In the genomic region with DNA sequence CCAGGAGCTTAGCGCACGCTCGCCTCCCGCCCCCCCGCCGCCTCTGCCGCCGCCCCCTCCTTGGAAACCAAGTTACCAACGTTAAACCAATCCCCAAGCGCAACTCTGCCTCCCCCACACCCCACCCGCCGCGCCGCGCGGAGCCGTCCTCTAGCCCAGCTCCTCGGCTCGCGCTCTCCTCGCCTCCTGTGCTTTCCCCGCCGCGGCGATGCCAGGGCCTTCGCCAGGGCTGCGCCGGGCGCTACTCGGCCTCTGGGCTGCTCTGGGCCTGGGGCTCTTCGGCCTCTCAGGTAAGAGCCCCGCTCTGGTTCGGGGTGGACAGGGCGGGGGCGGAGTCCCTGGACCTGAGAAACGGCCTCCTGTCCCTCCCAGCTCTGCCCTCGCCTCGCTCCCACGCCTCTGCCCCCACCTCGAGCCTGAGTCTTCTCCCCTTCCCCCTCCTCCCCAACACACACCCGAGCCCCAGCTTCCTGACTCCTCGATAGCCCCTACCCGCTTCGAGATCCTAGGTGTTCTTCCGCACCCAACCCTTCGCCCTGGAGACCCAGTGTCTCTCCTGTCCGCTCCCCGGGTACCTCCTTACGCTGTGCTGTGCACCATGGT, we compare ENCODE assay signal across 9 cellular contexts. TPM values are rescaled to one million over a fixed set of nuclear protein-coding genes. Genes with fewer than 3 reads are reported as not detected.
DNase-seq lines count a peak whose midpoint lies in the region; ATAC-seq, FAIRE-seq and TF ChIP-seq lines count a peak whose summit lies in the region.
"Had no signal": no experiment of that assay in that cellular context is flagged by ENCODE, and none has a peak within 500 bp of the region (broad histone marks: within the 10 kb centered on the region; RNA-seq: fewer than 3 reads in every experiment).

A gene with protein sequence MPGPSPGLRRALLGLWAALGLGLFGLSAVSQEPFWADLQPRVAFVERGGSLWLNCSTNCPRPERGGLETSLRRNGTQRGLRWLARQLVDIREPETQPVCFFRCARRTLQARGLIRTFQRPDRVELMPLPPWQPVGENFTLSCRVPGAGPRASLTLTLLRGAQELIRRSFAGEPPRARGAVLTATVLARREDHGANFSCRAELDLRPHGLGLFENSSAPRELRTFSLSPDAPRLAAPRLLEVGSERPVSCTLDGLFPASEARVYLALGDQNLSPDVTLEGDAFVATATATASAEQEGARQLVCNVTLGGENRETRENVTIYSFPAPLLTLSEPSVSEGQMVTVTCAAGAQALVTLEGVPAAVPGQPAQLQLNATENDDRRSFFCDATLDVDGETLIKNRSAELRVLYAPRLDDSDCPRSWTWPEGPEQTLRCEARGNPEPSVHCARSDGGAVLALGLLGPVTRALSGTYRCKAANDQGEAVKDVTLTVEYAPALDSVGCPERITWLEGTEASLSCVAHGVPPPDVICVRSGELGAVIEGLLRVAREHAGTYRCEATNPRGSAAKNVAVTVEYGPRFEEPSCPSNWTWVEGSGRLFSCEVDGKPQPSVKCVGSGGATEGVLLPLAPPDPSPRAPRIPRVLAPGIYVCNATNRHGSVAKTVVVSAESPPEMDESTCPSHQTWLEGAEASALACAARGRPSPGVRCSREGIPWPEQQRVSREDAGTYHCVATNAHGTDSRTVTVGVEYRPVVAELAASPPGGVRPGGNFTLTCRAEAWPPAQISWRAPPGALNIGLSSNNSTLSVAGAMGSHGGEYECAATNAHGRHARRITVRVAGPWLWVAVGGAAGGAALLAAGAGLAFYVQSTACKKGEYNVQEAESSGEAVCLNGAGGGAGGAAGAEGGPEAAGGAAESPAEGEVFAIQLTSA (plus strand): TSS at position 117 of the 603 bp plus-strand sequence. CDS start 92 bp downstream, at position 209.

- ATAC-seq in K562 = peak; percentile 9
- ATAC-seq in upper lobe of left lung (ENCODE audit: low FRiP score in 2 of 2) = no peak
- ATAC-seq in HG03432 (IDR thresholded peaks at IDR 0.05; ENCODE audit: unreplicated experiment) = no peak

- no peaks in the 10 kb centered on the region for H3K79me2 ChIP-seq in PC-9 (ENCODE audit: low read depth)
- H3K79me2 ChIP-seq in K562 (ENCODE audit: control insufficient read depth, insufficient read depth, low read length) = peaks cover 79% of the 10 kb centered on the region

- TF ChIP-seq RAD21 in K562 (CRISPR knock-in tag; conservative IDR thresholded peaks at IDR 0.05 in 1 of 2, IDR thresholded peaks at IDR 0.05 in 1 of 2) = no peak

- H3K9me1 ChIP-seq in K562 (ENCODE audit: control insufficient read depth, insufficient read depth, low read length) = peaks cover 4% of the 10 kb centered on the region

- CTCF ChIA-PET in PC-9 (lab: Charles Lee) = interaction anchor here (0.7 to 1.0 kb wide), 3 partner anchors 19 to 126 kb away, joined by 3 to 6 read pairs (median 3); a partner anchor contains a TSS
- CTCF ChIA-PET in K562 (lab: Yijun Ruan, JAX; ENCODE audit: low intra/inter-chr PET ratio) = no interaction called here

- peak within 1 kb of the TSS; percentile 91 to 99 for H3K9ac ChIP-seq in K562 (ENCODE audit: insufficient read depth in 1 of 2, low read depth in 2 of 2, low read length in 2 of 2)

- H3K4me3 ChIP-seq in PC-9 (peak within 1 kb of the TSS; percentile 78), K562 (peak within 1 kb of the TSS; percentile 79), muscle layer of duodenum (ENCODE audit: low read depth in 1 of 2, low read length in 2 of 2) (peak within 1 kb of the TSS; percentile 16 to 60), upper lobe of left lung (peak within 1 kb of the TSS; percentile 13 to 64 (median 46))

- H2AFZ ChIP-seq in PC-9 (peak within 1 kb of the TSS; percentile 89), K562 (ENCODE audit: low read depth, low read length) (peak within 1 kb of the TSS; percentile 84)

- H3K9me3 ChIP-seq in PC-9 (ENCODE audit: insufficient read depth, low read depth) = no peaks in the 10 kb centered on the region
- peaks cover 2% of the 10 kb centered on the region; the same call in 1 of the 2 replicates for H3K9me3 ChIP-seq in K562 (replicated peaks; ENCODE audit: control insufficient read depth, insufficient read depth, low read depth, low read length)
- no peaks in the 10 kb centered on the region for H3K9me3 ChIP-seq in muscle layer of duodenum (ENCODE audit: control insufficient read depth in 1 of 2, low read length in 2 of 2)
- no peaks in the 10 kb centered on the region for H3K9me3 ChIP-seq in upper lobe of left lung

- TF ChIP-seq CTCF in PC-9 (conservative IDR thresholded peaks at IDR 0.05) = no peak
- TF ChIP-seq CTCF in K562 (IDR thresholded peaks at IDR 0.05 in 2 of 3, conservative IDR thresholded peaks at IDR 0.05 in 1 of 3; ENCODE audit: insufficient read depth in 2 of 3, low read depth in 1 of 3, low read length in 3 of 3) = no peak
- no peak for TF ChIP-seq CTCF in upper lobe of left lung (IDR thresholded peaks at IDR 0.05)

- intact Hi-C loops in PC-9 (cut with micrococcal nuclease; ENCODE audit: unreplicated experiment) = no loop called here
- intact Hi-C loops in K562 (cut with micrococcal nuclease) = loop anchor here (1.0 to 2.0 kb wide), 3 partner anchors 20 to 91 kb away; a partner anchor contains a TSS

- H3K4me1 ChIP-seq in PC-9 (replicated peaks; ENCODE audit: insufficient read depth) (peaks cover 17% of the 10 kb centered on the region), K562 (replicated peaks in 1 of 2; ENCODE audit: control insufficient read depth in 2 of 2, insufficient read depth in 2 of 2, low read length in 2 of 2) (peaks cover 29 to 91% of the 10 kb centered on the region in 2 experiments; a peak in 4 of 5 replicates), muscle layer of duodenum (ENCODE audit: control insufficient read depth in 1 of 2, insufficient read depth in 2 of 2, low read length in 2 of 2) (peaks cover 5 to 74% of the 10 kb centered on the region in 2 donors), upper lobe of left lung (peaks cover 94 to 100% (median 98%) of the 10 kb centered on the region in 4 donors)

- H4K20me1 ChIP-seq in PC-9 (ENCODE audit: insufficient read depth) (no peaks in the 10 kb centered on the region), K562 (replicated peaks; ENCODE audit: control insufficient read depth, insufficient read depth, low read length) (no peaks in the 10 kb centered on the region; the same call in 1 of the 2 replicates)

- H3K36me3 ChIP-seq in PC-9 (ENCODE audit: low read depth) = peaks cover 9% of the 10 kb centered on the region; the same call in 1 of the 2 replicates
- peaks cover 39% of the 10 kb centered on the region for H3K36me3 ChIP-seq in K562 (ENCODE audit: control insufficient read depth, insufficient read depth, low read length)
- peaks cover 9 to 11% of the 10 kb centered on the region in 2 donors for H3K36me3 ChIP-seq in muscle layer of duodenum (ENCODE audit: control insufficient read depth in 1 of 2, insufficient read depth in 2 of 2, low read length in 2 of 2)
- H3K36me3 ChIP-seq in upper lobe of left lung = peaks cover 6 to 14% (median 11%) of the 10 kb centered on the region in 4 donors

- peak; percentile 68; the same call in 1 of the 2 replicates for TF ChIP-seq POLR2A in K562 (conservative IDR thresholded peaks at IDR 0.05)
- no peak for TF ChIP-seq POLR2A in upper lobe of left lung (IDR thresholded peaks at IDR 0.05)

- DNase-seq in NCI-H2107 treated with DMSO at 0.1 percent for 48 hours (lab: John Stamatoyannopoulos, UW; ENCODE audit: unreplicated experiment) (peak; percentile 10), NCI-H2107 (lab: John Stamatoyannopoulos, UW) (no peak), PC-9 (peak in 1 of 2 experiments; percentile 52), K562 (ENCODE audit: extremely low read depth in 1 of 4, low spot score in 3 of 4) (peak; percentile 59 to 94 (median 69)), upper lobe of left lung (peak in 1 of 2 donors; percentile 93), GDM1 (lab: John Stamatoyannopoulos, UW) (no peak)
- DNase-seq: DND-41 had no signal

- TF ChIP-seq EP300 in K562 (IDR thresholded peaks at IDR 0.05; ENCODE audit: low read length) (no peak; the same call in 1 of the 2 replicates), upper lobe of left lung (IDR thresholded peaks at IDR 0.05) (no peak)

- H3K27ac ChIP-seq in PC-9 (0 out of 2 replicates have a peak within 1 kb of the TSS, but pooled peaks have one; percentile 28), K562 (ENCODE audit: extremely low read depth, low read depth, low read length) (peak within 1 kb of the TSS; percentile 96), muscle layer of duodenum (ENCODE audit: low read length) (no peak within 1 kb of the TSS), upper lobe of left lung (peak within 1 kb of the TSS; percentile 28 to 82 (median 66))

- 1% methylated on average over 39 of the region's 49 CpGs for WGBS in K562 (ENCODE audit: insufficient coverage, low coverage, missing lambda C conversion rate)
- 1 to 4% methylated on average over 22 to 36 of the region's 49 CpGs for WGBS in upper lobe of left lung, 2 donors

- no peak for FAIRE-seq in K562 (lab: Jason Lieb, UNC)

- H3F3A ChIP-seq in PC-9 (ENCODE audit: insufficient read depth, low read depth) = peaks cover 18% of the 10 kb centered on the region; the same call in 1 of the 2 replicates

- H3K27me3 ChIP-seq in PC-9 (ENCODE audit: insufficient read depth, low read depth) = no peaks in the 10 kb centered on the region
- H3K27me3 ChIP-seq in K562 (ENCODE audit: control insufficient read depth in 2 of 2, insufficient read depth in 2 of 2, low read length in 2 of 2) = no peaks in the 10 kb centered on the region
- peaks cover 70% of the 10 kb centered on the region for H3K27me3 ChIP-seq in muscle layer of duodenum (ENCODE audit: low read depth, low read length)
- peaks cover 0 to 37% (median 19%) of the 10 kb centered on the region in 4 donors for H3K27me3 ChIP-seq in upper lobe of left lung

- H3K9me2 ChIP-seq in PC-9 (ENCODE audit: insufficient read depth) = no peaks in the 10 kb centered on the region

- H3K4me2 ChIP-seq in PC-9 (peak within 1 kb of the TSS; percentile 97), K562 (ENCODE audit: insufficient read depth, low read length) (peak within 1 kb of the TSS; percentile 99)

- in situ Hi-C loops in K562 (cut with MboI) = no loop called here

- POLR2A ChIA-PET in PC-9 (lab: Charles Lee; ENCODE audit: unreplicated experiment) (interaction anchor here (0.6 to 1.9 kb wide), 10 partner anchors 10 to 194 kb away, joined by 3 to 13 read pairs (median 5); a partner anchor contains a TSS), K562 (lab: Yijun Ruan, JAX) (interaction anchor here (0.6 to 6.2 kb wide), 22 partner anchors 10 to 161 kb away, joined by 3 to 74 read pairs (median 4); a partner anchor contains a TSS)

- BruUV-seq in PC-9 (replicated peaks; lab: Mats Ljungman, UMichigan) (no TSS peak), K562 (replicated peaks; lab: Mats Ljungman, UMichigan) (no TSS peak)

RNA-seq across cellular contexts. Expression of the gene that starts here (rescaled TPM):
- total RNA-seq in PC-9 (2021) (19.2 and 24.0 TPM in 2 replicates), K562 (2014; rRNA removed) (39.7 TPM in 2 replicates), K562 (2014; rRNA removed; fragmentation: Illumina TruSeq; extraction: Trizol) (1.7 and 3.7 TPM in 2 replicates), K562 (2015; rRNA removed; fragmentation: Illumina TruSeq; extraction: Trizol) (13.7 and 16.6 TPM in 2 replicates), K562 (2021) (69.7 and 89.5 TPM in 2 replicates), upper lobe of left lung (100 to 1,000 TPM in 1 of 6 donors, 10 to 100 TPM in 5; 19.5 to 102 (median 27.2) TPM)
- total RNA-seq in K562 (2011; cell fraction: chromatin; rRNA removed; ENCODE audit: low replicate concordance) = 152 and 610 TPM in 2 replicates
- 442 and 477 TPM in 2 replicates for total RNA-seq in K562 (2011; cell fraction: nucleolus; rRNA removed)
- 261 and 266 TPM in 2 replicates for total RNA-seq in K562 (2011; cell fraction: nucleoplasm; rRNA removed)
- polyA plus RNA-seq in K562 (2011; rRNA removed) (29.9 and 58.7 TPM in 2 replicates), K562 (2014; fragmentation: Illumina TruSeq; extraction: Trizol) (12.1 and 29.4 TPM in 2 replicates), K562 (2014; fragmentation: Nextera tagmentation; extraction: Ambion mirVana) (under 1 TPM; 0.10 to 0.11 TPM), K562 (2014; rRNA removed) (97.4 and 114 TPM in 2 replicates)
- 50.3 and 80.3 TPM in 2 replicates for polyA plus RNA-seq in K562 (2011; cell fraction: cytosol; rRNA removed)
- polyA plus RNA-seq in K562 (2011; cell fraction: nucleus; rRNA removed) = 748 and 1,281 TPM in 2 replicates
- polyA plus RNA-seq in K562 (2012) = 45.0 and 59.7 TPM in 2 replicates
- 4.9 and 6.5 TPM in 2 replicates for polyA minus RNA-seq in K562 (2011; rRNA and poly(A)+ RNA removed)
- polyA minus RNA-seq in K562 (2011; cell fraction: cytosol; rRNA and poly(A)+ RNA removed) = 19.6 and 29.4 TPM in 2 replicates
- polyA minus RNA-seq in K562 (2011; cell fraction: nucleus; rRNA and poly(A)+ RNA removed) = 91.7 and 98.6 TPM in 2 replicates

Comparison
In these comparisons a context has a peak if more than half of its experiments do, and no peak if none do; other contexts are left out.
1. DNase-seq: peak in NCI-H2107 treated with DMSO at 0.1 percent for 48 hours (single experiment) and K562 (4 of 4); none in NCI-H2107 (single experiment) and GDM1 (single experiment).
2. Peak in every context shown above with its lines, with median percentiles within 50 percentile points of each other: H3K4me3 ChIP-seq.